In the genomic region with DNA sequence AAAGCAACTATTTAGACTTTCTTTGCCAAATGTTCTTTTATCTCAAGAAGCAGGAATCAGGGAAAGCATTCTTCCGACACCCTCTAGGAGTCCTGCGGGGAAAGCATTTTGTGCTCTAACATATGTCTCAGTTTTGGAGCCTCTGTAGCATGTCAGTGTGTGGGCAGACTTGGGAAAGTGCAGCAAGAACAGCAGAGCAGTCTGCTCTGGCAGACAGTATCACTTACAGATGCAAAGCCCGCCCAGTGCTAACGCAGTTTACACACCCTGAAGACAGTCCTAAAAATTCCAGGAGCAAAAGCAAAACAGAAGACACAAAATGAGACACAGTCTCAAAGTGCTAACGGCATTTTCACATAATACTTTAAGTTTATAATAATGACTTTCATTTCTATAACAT, we compare ENCODE assay signal across 15 cellular contexts.
DNase-seq lines count a peak whose midpoint lies in the region; ATAC-seq and TF ChIP-seq lines count a peak whose summit lies in the region.
"Had no signal": no experiment of that assay in that cellular context is flagged by ENCODE, and none has a peak within 500 bp of the region (broad histone marks: within the 10 kb centered on the region; RNA-seq: fewer than 3 reads in every experiment).

No MANE protein-coding gene starts in this region.

- no peak for ATAC-seq in activated CD8-positive, alpha-beta T cell treated with anti-CD3 and anti-CD28 coated beads for 36 hours
- ATAC-seq in activated CD8-positive, alpha-beta T cell treated with anti-CD3 and anti-CD28 coated beads, Interleukin-2, amount 10 ng/mL, durations not matched to agents 7 days and 5 days = no peak
- no peak for ATAC-seq in GM21737 (IDR thresholded peaks at IDR 0.05; ENCODE audit: unreplicated experiment)
- ATAC-seq: A549; activated CD4-positive, CD25-positive, alpha-beta regulatory T cell treated with anti-CD3 and anti-CD28 coated beads, Interleukin-2, amount 50 U/mL, for 24 hours had no signal

- no peaks in the 10 kb centered on the region for H3K9me3 ChIP-seq in subcutaneous abdominal adipose tissue (ENCODE audit: control insufficient read depth in 5 of 5, low read length in 5 of 5)
- H3K9me3 ChIP-seq: A549, prostate gland, tibial nerve had no signal

- CTCF ChIA-PET in activated CD8-positive, alpha-beta T cell treated with anti-CD3 and anti-CD28 coated beads for 36 hours (lab: Charles Lee) = interaction anchor here (1.0 to 1.4 kb wide), 2 partner anchors 9 to 284 kb away, joined by 3 read pairs; no protein-coding TSS in a partner anchor
- CTCF ChIA-PET in activated CD8-positive, alpha-beta T cell treated with anti-CD3 and anti-CD28 coated beads, Interleukin-2, amount 10 ng/mL, durations not matched to agents 7 days and 5 days (lab: Charles Lee) = interaction anchor here (0.6 to 1.1 kb wide), 2 partner anchors 15 to 26 kb away, joined by 3 to 4 read pairs; no protein-coding TSS in a partner anchor

- POLR2A ChIA-PET in activated CD8-positive, alpha-beta T cell treated with anti-CD3 and anti-CD28 coated beads for 36 hours (lab: Charles Lee) = no interaction called here
- POLR2A ChIA-PET in activated CD8-positive, alpha-beta T cell treated with anti-CD3 and anti-CD28 coated beads, Interleukin-2, amount 10 ng/mL, durations not matched to agents 7 days and 5 days (lab: Charles Lee) = no interaction called here

- H3K36me3 ChIP-seq in subcutaneous abdominal adipose tissue (ENCODE audit: control insufficient read depth in 5 of 5, insufficient read depth in 5 of 5, low read length in 5 of 5) = no peaks in the 10 kb centered on the region
- H3K36me3 ChIP-seq: prostate gland, tibial nerve had no signal

- no peak for TF ChIP-seq CTCF in activated CD8-positive, alpha-beta T cell treated with anti-CD3 and anti-CD28 coated beads for 36 hours (IDR thresholded peaks at IDR 0.05)
- no peak for TF ChIP-seq CTCF in cardiac fibroblast (IDR thresholded peaks at IDR 0.05; ENCODE audit: low read depth, low read length)

- peaks cover 38% of the 10 kb centered on the region for H3K4me1 Mint-ChIP-seq in activated CD8-positive, alpha-beta T cell treated with anti-CD3 and anti-CD28 coated beads for 36 hours (ENCODE audit: low read depth)
- H3K4me1 Mint-ChIP-seq in activated CD8-positive, alpha-beta T cell treated with anti-CD3 and anti-CD28 coated beads, Interleukin-2, amount 10 ng/mL, durations not matched to agents 7 days and 5 days (ENCODE audit: low read depth) = peaks cover 30% of the 10 kb centered on the region

- no peak overlapping the region for H3K9ac ChIP-seq in subcutaneous abdominal adipose tissue (ENCODE audit: low read length in 5 of 5)

- H3K27ac ChIP-seq in subcutaneous abdominal adipose tissue (ENCODE audit: low read depth, low read length) = no peak overlapping the region
- H3K27ac ChIP-seq: A549, prostate gland had no signal

- H3K36me3 Mint-ChIP-seq in activated CD8-positive, alpha-beta T cell treated with anti-CD3 and anti-CD28 coated beads for 36 hours (ENCODE audit: low read depth) = peaks cover 4% of the 10 kb centered on the region
- peaks cover 7% of the 10 kb centered on the region for H3K36me3 Mint-ChIP-seq in activated CD8-positive, alpha-beta T cell treated with anti-CD3 and anti-CD28 coated beads, Interleukin-2, amount 10 ng/mL, durations not matched to agents 7 days and 5 days (ENCODE audit: low read depth)

- H3K27me3 Mint-ChIP-seq in activated CD8-positive, alpha-beta T cell treated with anti-CD3 and anti-CD28 coated beads for 36 hours = no peaks in the 10 kb centered on the region
- H3K27me3 Mint-ChIP-seq in activated CD8-positive, alpha-beta T cell treated with anti-CD3 and anti-CD28 coated beads, Interleukin-2, amount 10 ng/mL, durations not matched to agents 7 days and 5 days (ENCODE audit: low read depth) = no peaks in the 10 kb centered on the region

- DNase-seq in activated CD8-positive, alpha-beta T cell treated with anti-CD3 and anti-CD28 coated beads for 36 hours = no peak
- DNase-seq in activated CD8-positive, alpha-beta T cell treated with anti-CD3 and anti-CD28 coated beads, Interleukin-2, amount 10 ng/mL, durations not matched to agents 7 days and 5 days = no peak
- DNase-seq in cardiac fibroblast (ENCODE audit: low read depth in 2 of 2) = peak; percentile 6 to 67
- DNase-seq in iris pigment epithelial cell (ENCODE audit: low read depth) = peak; percentile 26
- DNase-seq in mesenteric fat pad (ENCODE audit: low spot score) = no peak
- DNase-seq in LoVo (ENCODE audit: low spot score) = no peak
- DNase-seq: DMS79, KBM-7, NCI-H1930 had no signal

- intact Hi-C loops in activated CD8-positive, alpha-beta T cell treated with anti-CD3 and anti-CD28 coated beads for 36 hours (cut with micrococcal nuclease) = no loop called here

- H3K27me3 ChIP-seq in subcutaneous abdominal adipose tissue (ENCODE audit: control insufficient read depth in 5 of 5, insufficient read depth in 4 of 5, low read length in 5 of 5) = no peaks in the 10 kb centered on the region
- H3K27me3 ChIP-seq: tibial nerve had no signal

- no peak overlapping the region for H3K27ac Mint-ChIP-seq in activated CD8-positive, alpha-beta T cell treated with anti-CD3 and anti-CD28 coated beads for 36 hours
- no peak overlapping the region for H3K27ac Mint-ChIP-seq in activated CD8-positive, alpha-beta T cell treated with anti-CD3 and anti-CD28 coated beads, Interleukin-2, amount 10 ng/mL, durations not matched to agents 7 days and 5 days

- H3K4me3 Mint-ChIP-seq in activated CD8-positive, alpha-beta T cell treated with anti-CD3 and anti-CD28 coated beads for 36 hours = peak overlapping the region; percentile 43
- H3K4me3 Mint-ChIP-seq in activated CD8-positive, alpha-beta T cell treated with anti-CD3 and anti-CD28 coated beads, Interleukin-2, amount 10 ng/mL, durations not matched to agents 7 days and 5 days = no peak overlapping the region

- H3K4me1 ChIP-seq in subcutaneous abdominal adipose tissue (ENCODE audit: control insufficient read depth in 5 of 5, insufficient read depth in 5 of 5, low read length in 5 of 5) = peaks cover 0 to 12% (median 2%) of the 10 kb centered on the region in 5 donors
- H3K4me1 ChIP-seq: A549, prostate gland, tibial nerve had no signal

- H3K4me3 ChIP-seq in cardiac fibroblast (replicated peaks in 1 of 2; ENCODE audit: low read depth in 2 of 2, low read length in 2 of 2) (no peak overlapping the region), subcutaneous abdominal adipose tissue (ENCODE audit: low read depth in 1 of 5, low read length in 5 of 5) (peak overlapping the region in 3 of 5 donors; percentile 6 to 44 (median 12))
- H3K4me3 ChIP-seq: A549, prostate gland had no signal

- no peaks in the 10 kb centered on the region for H3K9me3 Mint-ChIP-seq in activated CD8-positive, alpha-beta T cell treated with anti-CD3 and anti-CD28 coated beads for 36 hours
- H3K9me3 Mint-ChIP-seq in activated CD8-positive, alpha-beta T cell treated with anti-CD3 and anti-CD28 coated beads, Interleukin-2, amount 10 ng/mL, durations not matched to agents 7 days and 5 days (ENCODE audit: insufficient read depth) = no peaks in the 10 kb centered on the region

Comparison
In these comparisons a context has a peak if more than half of its experiments do, and no peak if none do; other contexts are left out.
1. DNase-seq: peak in cardiac fibroblast (2 of 2) and iris pigment epithelial cell (single experiment); none in activated CD8-positive, alpha-beta T cell treated with anti-CD3 and anti-CD28 coated beads for 36 hours (single experiment), activated CD8-positive, alpha-beta T cell treated with anti-CD3 and anti-CD28 coated beads, Interleukin-2, amount 10 ng/mL, durations not matched to agents 7 days and 5 days (single experiment), mesenteric fat pad (single experiment) and LoVo (single experiment).
2. H3K4me3 ChIP-seq: peak in subcutaneous abdominal adipose tissue (3 of 5); none in cardiac fibroblast (0 of 2).